In genomic region chr1:240611619-240612490, GRCh38 we compare ENCODE assay signal across 9 cellular contexts. TPM values are rescaled to one million over a fixed set of nuclear protein-coding genes. Genes with fewer than 3 reads are reported as not detected.
DNase-seq lines count a peak whose midpoint lies in the region; ATAC-seq and TF ChIP-seq lines count a peak whose summit lies in the region.
"Had no signal": no experiment of that assay in that cellular context is flagged by ENCODE, and none has a peak within 500 bp of the region (broad histone marks: within the 10 kb centered on the region; RNA-seq: fewer than 3 reads in every experiment).

GREM2 (minus strand) TSS chr1:240612155; CDS start chr1:240493475, 118,680 bp downstream.

- peaks cover 0 to 20% (median 6%) of the 10 kb centered on the region in 4 donors for H3K4me1 Mint-ChIP-seq in CD4-positive, CD25-positive, alpha-beta regulatory T cell

- H3K36me3 ChIP-seq in CD4-positive, CD25-positive, alpha-beta regulatory T cell (ENCODE audit: control insufficient read depth, insufficient read depth, low read length) = no peaks in the 10 kb centered on the region
- no peaks in the 10 kb centered on the region for H3K36me3 ChIP-seq in RWPE2 (ENCODE audit: low read depth)
- no peaks in the 10 kb centered on the region for H3K36me3 ChIP-seq in iPS-15b (ENCODE audit: control insufficient read depth, insufficient read depth, low read length)

- peak within 1 kb of the TSS; percentile 49 to 91 (median 86) for H3K4me3 Mint-ChIP-seq in CD4-positive, CD25-positive, alpha-beta regulatory T cell

- ATAC-seq in CD4-positive, CD25-positive, alpha-beta regulatory T cell (ENCODE audit: low read depth in 2 of 2) = peak; percentile 31 to 51
- ATAC-seq in GM19397 (IDR thresholded peaks at IDR 0.05; ENCODE audit: unreplicated experiment) (peak; percentile 79), HG03457 (IDR thresholded peaks at IDR 0.05; ENCODE audit: unreplicated experiment) (peak; percentile 78), RWPE2 (ENCODE audit: low read depth) (peak; percentile 91), sciatic nerve (peak; percentile 89)

- H3K4me1 ChIP-seq in CD4-positive, CD25-positive, alpha-beta regulatory T cell (ENCODE audit: control insufficient read depth, insufficient read depth, low read length, poor library complexity, severe bottlenecking) = no peaks in the 10 kb centered on the region
- H3K4me1 ChIP-seq in RWPE2 (ENCODE audit: insufficient read depth, poor library complexity, severe bottlenecking) (no peaks in the 10 kb centered on the region), iPS-15b (ENCODE audit: control insufficient read depth, insufficient read depth, low read length) (peaks cover 10% of the 10 kb centered on the region)

- DNase-seq in CD4-positive, CD25-positive, alpha-beta regulatory T cell = peak in 1 of 3 donors; percentile 11
- DNase-seq in RWPE2 (ENCODE audit: low spot score) = no peak
- DNase-seq in astrocyte of the cerebellum (ENCODE audit: low read depth) = peak; percentile 87
- DNase-seq in sciatic nerve (ENCODE audit: low spot score) = peak; percentile 65
- no peak for DNase-seq in RKO (ENCODE audit: low spot score)

- peak within 1 kb of the TSS; percentile 58 for H3K4me3 ChIP-seq in CD4-positive, CD25-positive, alpha-beta regulatory T cell (ENCODE audit: low read depth, low read length)
- H3K4me3 ChIP-seq in RWPE2 (ENCODE audit: severe bottlenecking) (peak within 1 kb of the TSS; percentile 37), astrocyte of the cerebellum (ENCODE audit: low read depth, low read length) (peak within 1 kb of the TSS; percentile 54), iPS-15b (ENCODE audit: low read depth, low read length) (peak within 1 kb of the TSS; percentile 83)
- H3K4me3 ChIP-seq: SK-N-MC had no signal

- in situ Hi-C loops in astrocyte of the cerebellum (cut with HindIII; ENCODE audit: low sequenced_read_pairs) = no loop called here

- H3K27me3 Mint-ChIP-seq in CD4-positive, CD25-positive, alpha-beta regulatory T cell = peaks cover 13% of the 10 kb centered on the region

- intact Hi-C loops in sciatic nerve (cut with DNase I) = no loop called here

- H3K9ac ChIP-seq in iPS-15b (ENCODE audit: low read depth, low read length) = no peak within 1 kb of the TSS

- no peaks in the 10 kb centered on the region for H3K36me3 Mint-ChIP-seq in CD4-positive, CD25-positive, alpha-beta regulatory T cell

- H3K27me3 ChIP-seq in CD4-positive, CD25-positive, alpha-beta regulatory T cell (ENCODE audit: control insufficient read depth, insufficient read depth, low read length) = peaks cover 5% of the 10 kb centered on the region
- H3K27me3 ChIP-seq in RWPE2 (ENCODE audit: insufficient read depth, poor library complexity, severe bottlenecking) (peaks cover 23% of the 10 kb centered on the region), iPS-15b (ENCODE audit: control insufficient read depth, insufficient read depth, low read length) (peaks cover 24% of the 10 kb centered on the region)

- H3K27ac Mint-ChIP-seq in CD4-positive, CD25-positive, alpha-beta regulatory T cell = peak within 1 kb of the TSS in 1 of 3 donors; percentile 21

- TF ChIP-seq CTCF in RWPE2 (IDR thresholded peaks at IDR 0.05; ENCODE audit: poor library complexity, severe bottlenecking) (no peak), astrocyte of the cerebellum (IDR thresholded peaks at IDR 0.05; ENCODE audit: low read depth, low read length, missing control alignments) (no peak)

- no peaks in the 10 kb centered on the region for H3K9me3 ChIP-seq in CD4-positive, CD25-positive, alpha-beta regulatory T cell (ENCODE audit: control insufficient read depth in 2 of 2, low read length in 2 of 2)
- H3K9me3 ChIP-seq in RWPE2 (ENCODE audit: severe bottlenecking) (no peaks in the 10 kb centered on the region), iPS-15b (ENCODE audit: control insufficient read depth, insufficient read depth, low read length) (no peaks in the 10 kb centered on the region)

- H3K27ac ChIP-seq in CD4-positive, CD25-positive, alpha-beta regulatory T cell (ENCODE audit: insufficient read depth, low read length, poor library complexity, severe bottlenecking) = no peak within 1 kb of the TSS
- no peak within 1 kb of the TSS for H3K27ac ChIP-seq in RWPE2 (ENCODE audit: poor library complexity, severe bottlenecking)
- H3K27ac ChIP-seq: SK-N-MC had no signal

- H3K9me3 Mint-ChIP-seq in CD4-positive, CD25-positive, alpha-beta regulatory T cell = peaks cover 0 to 4% (median 2%) of the 10 kb centered on the region in 7 donors

RNA-seq across cellular contexts. Expression of gene GREM2, which starts in this region (rescaled TPM):
- total RNA-seq in CD4-positive, CD25-positive, alpha-beta regulatory T cell = not detected
- polyA plus RNA-seq in CD4-positive, CD25-positive, alpha-beta regulatory T cell = not detected
- 1.0 TPM for total RNA-seq in sciatic nerve

Comparison
In these comparisons a context has a peak if more than half of its experiments do, and no peak if none do; other contexts are left out.
1. Peak in ATAC-seq and H3K4me3 ChIP-seq in CD4-positive, CD25-positive, alpha-beta regulatory T cell; RNA of the gene not detected or under 1 TPM.
2. ATAC-seq: peak in every context shown above with its lines; median percentile 91 in RWPE2; 89 in sciatic nerve; 79 in GM19397; 78 in HG03457; 41 in CD4-positive, CD25-positive, alpha-beta regulatory T cell.
3. DNase-seq: peak in astrocyte of the cerebellum (single experiment) and sciatic nerve (single experiment); none in RWPE2 (single experiment) and RKO (single experiment).
4. Peak in every context shown above with its lines, with median percentiles within 50 percentile points of each other: H3K4me3 ChIP-seq.